In the genomic region with DNA sequence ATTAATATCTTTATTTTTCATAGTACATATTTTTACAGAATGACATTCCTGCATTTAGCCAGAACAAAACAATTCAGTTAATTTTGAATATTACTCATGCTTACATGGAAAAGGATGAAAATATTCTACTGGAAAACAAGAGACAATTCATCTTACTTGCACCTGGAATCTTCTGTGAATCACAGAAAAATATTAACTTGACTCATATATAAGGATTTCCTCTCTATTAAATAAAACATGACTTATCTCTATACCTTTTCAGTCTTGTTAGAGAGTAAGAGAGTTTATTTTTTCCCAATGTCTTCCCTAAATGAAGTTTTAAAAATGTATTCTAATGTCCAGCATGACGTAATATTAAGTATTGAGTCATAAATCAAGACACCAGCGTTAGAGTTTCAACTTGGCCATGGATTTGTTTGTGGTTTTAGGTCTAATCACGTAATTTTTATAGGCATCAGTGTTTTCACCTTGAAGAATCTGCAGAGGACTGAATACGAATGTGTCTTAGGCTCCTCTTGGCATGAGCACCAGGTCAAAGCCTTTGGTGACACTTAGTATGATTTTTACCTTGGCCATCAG, we compare ENCODE assay signal across 1 cellular context.
TF ChIP-seq lines count a peak whose summit lies in the region.

No MANE protein-coding gene starts in this region.

TF ChIP-seq in SK-N-SH, 30 proteins besides CTCF, POLR2A, EP300 and RAD21 (continued from another document):
- TF ChIP-seq, protein P1, sequence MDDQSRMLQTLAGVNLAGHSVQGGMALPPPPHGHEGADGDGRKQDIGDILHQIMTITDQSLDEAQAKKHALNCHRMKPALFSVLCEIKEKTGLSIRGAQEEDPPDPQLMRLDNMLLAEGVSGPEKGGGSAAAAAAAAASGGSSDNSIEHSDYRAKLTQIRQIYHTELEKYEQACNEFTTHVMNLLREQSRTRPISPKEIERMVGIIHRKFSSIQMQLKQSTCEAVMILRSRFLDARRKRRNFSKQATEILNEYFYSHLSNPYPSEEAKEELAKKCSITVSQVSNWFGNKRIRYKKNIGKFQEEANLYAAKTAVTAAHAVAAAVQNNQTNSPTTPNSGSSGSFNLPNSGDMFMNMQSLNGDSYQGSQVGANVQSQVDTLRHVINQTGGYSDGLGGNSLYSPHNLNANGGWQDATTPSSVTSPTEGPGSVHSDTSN (IDR thresholded peaks at IDR 0.05), result peak; percentile 61
